ENCODE assay signal across 8 cellular contexts in genomic region chr11:78080084-78080817, GRCh38. TPM values are rescaled to one million over a fixed set of nuclear protein-coding genes. Genes with fewer than 3 reads are reported as not detected.
DNase-seq lines count a peak whose midpoint lies in the region; ATAC-seq and TF ChIP-seq lines count a peak whose summit lies in the region.

No MANE protein-coding gene starts in this region.

- H3K27me3 Mint-ChIP-seq in stimulated activated naive CD8-positive, alpha-beta T cell treated with anti-CD3 and anti-CD28 coated beads, Interleukin-15, Interleukin-2, amounts not matched to agents 100 ng/mL and 50 ng/mL, for 24 hours = no peaks in the 10 kb centered on the region
- H3K27me3 Mint-ChIP-seq in brain = peaks cover 4% of the 10 kb centered on the region
- H3K27me3 Mint-ChIP-seq in mesothelial cell of epicardium (ENCODE audit: low read depth) = peaks cover 6% of the 10 kb centered on the region

- peak overlapping the region; percentile 80 for H3K27ac Mint-ChIP-seq in stimulated activated naive CD8-positive, alpha-beta T cell treated with anti-CD3 and anti-CD28 coated beads, Interleukin-15, Interleukin-2, amounts not matched to agents 100 ng/mL and 50 ng/mL, for 24 hours
- H3K27ac Mint-ChIP-seq in brain (peak overlapping the region; percentile 94 to 98 (median 96)), mesothelial cell of epicardium (peak overlapping the region; percentile 97)

- H3K36me3 Mint-ChIP-seq in stimulated activated naive CD8-positive, alpha-beta T cell treated with anti-CD3 and anti-CD28 coated beads, Interleukin-15, Interleukin-2, amounts not matched to agents 100 ng/mL and 50 ng/mL, for 24 hours (ENCODE audit: low read depth) = peaks cover 11% of the 10 kb centered on the region
- H3K36me3 Mint-ChIP-seq in brain (peaks cover 24% of the 10 kb centered on the region), mesothelial cell of epicardium (peaks cover 1% of the 10 kb centered on the region)

- H3K9me3 Mint-ChIP-seq in stimulated activated naive CD8-positive, alpha-beta T cell treated with anti-CD3 and anti-CD28 coated beads, Interleukin-15, Interleukin-2, amounts not matched to agents 100 ng/mL and 50 ng/mL, for 24 hours = no peaks in the 10 kb centered on the region
- H3K9me3 Mint-ChIP-seq in brain (no peaks in the 10 kb centered on the region), mesothelial cell of epicardium (no peaks in the 10 kb centered on the region)

- no peak for TF ChIP-seq CTCF in brain (conservative IDR thresholded peaks at IDR 0.05)
- no peak for TF ChIP-seq CTCF in mesothelial cell of epicardium (IDR thresholded peaks at IDR 0.05; ENCODE audit: unreplicated experiment)

- DNase-seq in stimulated activated naive CD8-positive, alpha-beta T cell treated with anti-CD3 and anti-CD28 coated beads, Interleukin-15, Interleukin-2, amounts not matched to agents 100 U/mL and 50 U/mL, for 24 hours = no peak
- DNase-seq in mesothelial cell of epicardium (ENCODE audit: low spot score in 2 of 2, unreplicated experiment in 2 of 2) (no peak), HT-29 (ENCODE audit: low spot score) (no peak), kidney glomerular epithelial cell (lab: John Stamatoyannopoulos, UW) (no peak), NCI-H2107 (lab: John Stamatoyannopoulos, UW) (no peak), foreskin melanocyte (no peak)

- peaks cover 50% of the 10 kb centered on the region for H3K4me1 Mint-ChIP-seq in stimulated activated naive CD8-positive, alpha-beta T cell treated with anti-CD3 and anti-CD28 coated beads, Interleukin-15, Interleukin-2, amounts not matched to agents 100 ng/mL and 50 ng/mL, for 24 hours (ENCODE audit: low read depth)
- H3K4me1 Mint-ChIP-seq in brain (peaks cover 59% of the 10 kb centered on the region), mesothelial cell of epicardium (peaks cover 22% of the 10 kb centered on the region)

- ATAC-seq in stimulated activated naive CD8-positive, alpha-beta T cell treated with anti-CD3 and anti-CD28 coated beads, Interleukin-15, Interleukin-2, amounts not matched to agents 100 U/mL and 50 U/mL, for 24 hours = no peak

- peak overlapping the region; percentile 95 for H3K4me3 Mint-ChIP-seq in stimulated activated naive CD8-positive, alpha-beta T cell treated with anti-CD3 and anti-CD28 coated beads, Interleukin-15, Interleukin-2, amounts not matched to agents 100 ng/mL and 50 ng/mL, for 24 hours
- H3K4me3 Mint-ChIP-seq in brain (peak overlapping the region; percentile 93 to 98 (median 97)), mesothelial cell of epicardium (peak overlapping the region; percentile 92)

RNA-seq across cellular contexts. Expression of gene NDUFC2, which starts 0.6 kb away (rescaled TPM):
- polyA plus RNA-seq in brain (ENCODE audit: insufficient read depth, low read depth, low replicate concordance) = 335 TPM
- 169 to 171 TPM (median 169 TPM) in 3 replicates for total RNA-seq in mesothelial cell of epicardium
- total RNA-seq in HT-29 (2014; rRNA removed; shearing (Covaris generic)) = 150 and 196 TPM in 2 replicates

RNA-seq across cellular contexts. Expression of gene THRSP, which starts 16.6 kb away (rescaled TPM):
- 1.4 TPM for polyA plus RNA-seq in brain (ENCODE audit: insufficient read depth, low read depth, low replicate concordance)
- total RNA-seq in mesothelial cell of epicardium = 0.31 to 0.38 TPM (median 0.32 TPM) in 3 replicates
- not detected in 2 replicates for total RNA-seq in HT-29 (2014; rRNA removed; shearing (Covaris generic))

RNA-seq across cellular contexts. Expression of gene KCTD14, which starts 57.2 kb away (rescaled TPM):
- 31.0 TPM for polyA plus RNA-seq in brain (ENCODE audit: insufficient read depth, low read depth, low replicate concordance)
- 5.4 to 6.4 TPM (median 5.4 TPM) in 3 replicates for total RNA-seq in mesothelial cell of epicardium
- 6.2 and 6.3 TPM in 2 replicates for total RNA-seq in HT-29 (2014; rRNA removed; shearing (Covaris generic))

RNA-seq across cellular contexts. Expression of gene ALG8, which starts 59.2 kb away (rescaled TPM):
- polyA plus RNA-seq in brain (ENCODE audit: insufficient read depth, low read depth, low replicate concordance) = 26.2 TPM
- total RNA-seq in mesothelial cell of epicardium = 53.7 to 63.0 TPM (median 61.6 TPM) in 3 replicates
- total RNA-seq in HT-29 (2014; rRNA removed; shearing (Covaris generic)) = 37.2 and 41.9 TPM in 2 replicates
